In the genomic region with DNA sequence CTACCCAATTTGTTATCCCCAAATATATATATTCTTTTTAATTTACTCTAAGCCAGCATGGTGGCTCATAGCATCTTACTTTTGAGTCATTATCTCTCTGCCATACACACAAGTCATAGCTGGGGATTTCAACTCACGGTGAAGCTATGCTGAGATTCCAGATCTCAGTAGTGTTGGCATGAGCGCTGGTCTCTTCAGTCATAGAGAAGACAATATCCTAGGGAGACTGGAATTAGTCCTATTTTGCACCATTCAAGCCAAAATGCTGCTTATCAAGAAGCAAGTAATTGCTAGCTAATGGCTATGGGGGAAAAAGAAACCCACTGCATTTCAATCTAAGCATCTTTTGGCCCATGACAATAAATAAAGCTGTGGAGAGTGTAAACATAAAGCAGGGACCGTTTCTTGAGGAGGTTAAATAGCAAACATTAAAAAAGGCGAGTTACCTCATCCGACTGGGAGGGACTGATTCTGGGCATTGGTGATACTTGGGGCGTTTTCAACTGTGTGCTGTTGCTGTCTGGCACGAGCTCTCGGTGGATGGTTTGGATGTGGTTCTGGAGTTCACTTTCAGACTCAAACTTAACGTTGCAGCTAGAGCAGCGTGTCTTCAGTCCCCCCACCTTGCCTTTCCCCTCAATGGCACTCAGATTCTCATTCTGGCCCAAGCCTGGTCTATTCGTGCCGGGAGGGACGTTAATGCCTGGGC, we compare ENCODE assay signal across 11 cellular contexts.
"Had no signal": no experiment of that assay in that cellular context is flagged by ENCODE, and none has a peak within 500 bp of the region (broad histone marks: within the 10 kb centered on the region; RNA-seq: fewer than 3 reads in every experiment).

No MANE protein-coding gene starts in this region.

- H3K4me3 ChIP-seq: lower lobe of right lung, pancreas, skin epidermis had no signal

- H3K9me3 ChIP-seq: lower lobe of right lung, pancreas had no signal

- DNase-seq: activated CD4-positive, alpha-beta T cell treated with anti-CD3 and anti-CD28 coated beads, Interleukin-2, amount 50 U/mL, for 1 hour; activated naive CD8-positive, alpha-beta T cell treated with anti-CD3 and anti-CD28 coated beads, Interleukin-2, amount 10 ng/mL, durations not matched to agents 7 days and 5 days; brain microvascular endothelial cell; dermis blood vessel endothelial cell; foreskin keratinocyte; kidney glomerular epithelial cell; lower lobe of right lung; midbrain; pancreas had no signal

- ATAC-seq: activated CD4-positive, CD25-positive, alpha-beta regulatory T cell treated with anti-CD3 and anti-CD28 coated beads, Interleukin-2, amount 50 U/mL, for 24 hours; foreskin keratinocyte; lower lobe of right lung; pancreas had no signal

- H3K36me3 ChIP-seq: brain microvascular endothelial cell, pancreas had no signal

- H3K27me3 ChIP-seq: brain microvascular endothelial cell, foreskin keratinocyte, pancreas had no signal
